In genomic region chr15:67836477-67836876, GRCh38 we compare ENCODE assay signal across 8 cellular contexts. TPM values are rescaled to one million over a fixed set of nuclear protein-coding genes. Genes with fewer than 3 reads are reported as not detected.
DNase-seq lines count a peak whose midpoint lies in the region; ATAC-seq and TF ChIP-seq lines count a peak whose summit lies in the region.

No MANE protein-coding gene starts in this region.

- H3K9me3 ChIP-seq in heart right ventricle (no peaks in the 10 kb centered on the region), hepatocyte (ENCODE audit: low read depth) (no peaks in the 10 kb centered on the region), spleen (no peaks in the 10 kb centered on the region)

- H3K4me3 ChIP-seq in heart right ventricle (peak overlapping the region in 9 of 10 donors; percentile 10 to 52 (median 45)), hepatocyte (no peak overlapping the region), spleen (peak overlapping the region in 7 of 8 donors; percentile 24 to 68 (median 44))

- peak overlapping the region; percentile 76 for H3K4me2 ChIP-seq in hepatocyte

- TF ChIP-seq POLR2A in spleen (IDR thresholded peaks at IDR 0.05): no peak

- no peaks in the 10 kb centered on the region for H3K9me2 ChIP-seq in hepatocyte (replicated peaks; ENCODE audit: insufficient read depth)

- intact Hi-C loops in heart right ventricle (cut with DNase I): loop anchor here (1.0 to 10.0 kb wide), 13 partner anchors 62 to 892 kb away; partner anchors contain the start of genes C15orf61 (in 3 of the 10) and MAP2K5 (in 1 of the 10)
- intact Hi-C loops in Right ventricle myocardium superior (cut with DNase I): loop anchor here (2.0 to 10.0 kb wide), 3 partner anchors 334 to 892 kb away; no protein-coding TSS in a partner anchor
- intact Hi-C loops in spleen (cut with DNase I; ENCODE audit: low total_unique reads): loop anchor here (2.0 to 5.0 kb wide), 2 partner anchors 314 to 380 kb away; partner anchors contain the start of gene C15orf61

- peak overlapping the region in 1 of 10 donors; percentile 0 for H3K27ac ChIP-seq in heart right ventricle
- no peak overlapping the region for H3K27ac ChIP-seq in hepatocyte
- no peak overlapping the region for H3K27ac ChIP-seq in spleen

- H3K36me3 ChIP-seq in heart right ventricle (no peaks in the 10 kb centered on the region), hepatocyte (replicated peaks; ENCODE audit: insufficient read depth, low read depth) (no peaks in the 10 kb centered on the region), spleen (no peaks in the 10 kb centered on the region)

- peaks cover 21 to 66% (median 53%) of the 10 kb centered on the region in 9 donors for H3K4me1 ChIP-seq in heart right ventricle
- peaks cover 40% of the 10 kb centered on the region for H3K4me1 ChIP-seq in hepatocyte (ENCODE audit: insufficient read depth)
- H3K4me1 ChIP-seq in spleen: peaks cover 28 to 89% (median 66%) of the 10 kb centered on the region in 6 donors

- TF ChIP-seq CTCF in heart right ventricle (IDR thresholded peaks at IDR 0.05) (peak; percentile 64 to 90 (median 85)), hepatocyte (IDR thresholded peaks at IDR 0.05; ENCODE audit: poor library complexity) (peak; percentile 85), spleen (IDR thresholded peaks at IDR 0.05 in 8 of 11, conservative IDR thresholded peaks at IDR 0.05 in 3 of 11) (peak; percentile 73 to 95 (median 87))

- WGBS in heart right ventricle, 2 donors: 36 to 37% methylated on average over 8 of the region's 8 CpGs
- WGBS in hepatocyte (ENCODE audit: low lambda C conversion rate, missing lambda C conversion rate): 38% methylated on average over 8 of the region's 8 CpGs
- 13 to 39% (median 36%) methylated on average over 6 to 8 of the region's 8 CpGs for whole genome bisulfite sequencing in spleen, 5 donors

- peaks cover 23 to 49% (median 47%) of the 10 kb centered on the region in 7 donors for H3K27me3 ChIP-seq in heart right ventricle
- peaks cover 46% of the 10 kb centered on the region for H3K27me3 ChIP-seq in hepatocyte
- peaks cover 4 to 57% (median 48%) of the 10 kb centered on the region in 7 donors for H3K27me3 ChIP-seq in spleen (replicated peaks in 1 of 7)

- H2AFZ ChIP-seq in hepatocyte: no peak overlapping the region

- ATAC-seq in heart right ventricle: no peak
- no peak for ATAC-seq in Right ventricle myocardium superior (ENCODE audit: poor library complexity)
- no peak for ATAC-seq in GM21381 (IDR thresholded peaks at IDR 0.05; ENCODE audit: unreplicated experiment)
- no peak for ATAC-seq in GM21360 (IDR thresholded peaks at IDR 0.05; ENCODE audit: unreplicated experiment)

- no peak for DNase-seq in heart right ventricle
- DNase-seq in Right ventricle myocardium superior: no peak
- peak; percentile 7 for DNase-seq in NOMO-1 treated with dmso at 0.1 percent for 144 hours (lab: John Stamatoyannopoulos, UW; ENCODE audit: unreplicated experiment)
- peak; percentile 55 for DNase-seq in activated naive CD4-positive, alpha-beta T cell treated with anti-CD3 and anti-CD28 coated beads, Interleukin-2, amount 50 U/mL, for 16 hours
- peak; percentile 74 for DNase-seq in hepatocyte (ENCODE audit: low spot score)
- peak; percentile 80 for DNase-seq in spleen

- no peaks in the 10 kb centered on the region for H4K20me1 ChIP-seq in hepatocyte (ENCODE audit: insufficient read depth, poor library complexity, severe bottlenecking)

- H3K79me2 ChIP-seq in hepatocyte: no peaks in the 10 kb centered on the region

RNA-seq across cellular contexts. Expression of gene RNU6-1, which starts 3.4 kb away (rescaled TPM):
- total RNA-seq in heart right ventricle (not detected), Right ventricle myocardium superior (not detected), hepatocyte (not detected in 2 replicates), spleen (not detected)
- polyA plus RNA-seq in heart right ventricle (not detected), hepatocyte (not detected in 2 replicates), spleen (not detected)

RNA-seq across cellular contexts. Expression of gene SKOR1, which starts 11.2 kb away (rescaled TPM):
- total RNA-seq in heart right ventricle (under 1 TPM; 0.07 to 0.40 (median 0.16) TPM), Right ventricle myocardium superior (0.11 TPM), hepatocyte (0.12 and 0.23 TPM in 2 replicates), spleen (1 to 10 TPM in 1 of 7 donors, under 1 TPM in 6; 0.17 to 1.1 (median 0.57) TPM)
- polyA plus RNA-seq in heart right ventricle (under 1 TPM; 0.15 to 0.16 TPM), hepatocyte (0.26 and 0.52 TPM in 2 replicates), spleen (under 1 TPM; 0.06 to 0.29 (median 0.20) TPM)

Comparison
In these comparisons a context has a peak if more than half of its experiments do, and no peak if none do; other contexts are left out.
1. DNase-seq: peak in NOMO-1 treated with dmso at 0.1 percent for 144 hours (single experiment), activated naive CD4-positive, alpha-beta T cell treated with anti-CD3 and anti-CD28 coated beads, Interleukin-2, amount 50 U/mL, for 16 hours (single experiment), hepatocyte (single experiment) and spleen (single experiment); none in heart right ventricle (0 of 2) and Right ventricle myocardium superior (single experiment).
2. Peak in every context shown above with its lines, with median percentiles within 50 percentile points of each other: CTCF ChIP-seq.